8 cellular contexts compared by ENCODE assay signal in genomic region chr13:48749699-48750473, GRCh38.
DNase-seq lines count a peak whose midpoint lies in the region; ATAC-seq and TF ChIP-seq lines count a peak whose summit lies in the region.

No MANE protein-coding gene starts in this region.

- DNase-seq in AG04449 (ENCODE audit: low read depth, low spot score) (peak; percentile 82), SK-MEL-5 (ENCODE audit: low read depth, low spot score) (peak; percentile 99), left ventricle myocardium inferior (peak; percentile 80), sigmoid colon (peak; percentile 94), NCI-H345 (lab: John Stamatoyannopoulos, UW) (no peak)

- TF ChIP-seq EP300 in sigmoid colon (IDR thresholded peaks at IDR 0.05), result peak in 1 of 4 donors; percentile 40

- H3K27ac ChIP-seq in adipose tissue (ENCODE audit: low read depth, low read length), result peak overlapping the region; percentile 17
- H3K27ac ChIP-seq in left ventricle myocardium inferior (replicated peaks), result peak overlapping the region; percentile 87
- peak overlapping the region; percentile 74 to 83 (median 80) for H3K27ac ChIP-seq in sigmoid colon

- WGBS in adipose tissue, 3 donors, result 34 to 41% (median 39%) methylated on average over 15 of the region's 15 CpGs
- 35 to 45% methylated on average over 15 of the region's 15 CpGs for WGBS in sigmoid colon, 2 donors

- H3K36me3 ChIP-seq in left ventricle myocardium inferior (no peaks in the 10 kb centered on the region), sigmoid colon (no peaks in the 10 kb centered on the region)

- no peak for TF ChIP-seq POLR2A in sigmoid colon (IDR thresholded peaks at IDR 0.05)

- H3K4me1 ChIP-seq in left ventricle myocardium inferior, result peaks cover 31% of the 10 kb centered on the region
- peaks cover 0 to 30% (median 23%) of the 10 kb centered on the region in 4 donors for H3K4me1 ChIP-seq in sigmoid colon

- H3K9me3 ChIP-seq in left ventricle myocardium inferior (replicated peaks) (no peaks in the 10 kb centered on the region), sigmoid colon (no peaks in the 10 kb centered on the region)

- CTCF ChIA-PET in AG04449 (lab: Yijun Ruan, JAX), result interaction anchor here (1.0 to 5.4 kb wide), 12 partner anchors 10 to 623 kb away, joined by 3 to 65 read pairs (median 4); no protein-coding TSS in a partner anchor

- peak; percentile 95 for ATAC-seq in GM19025 (IDR thresholded peaks at IDR 0.05; ENCODE audit: low read depth, unreplicated experiment)
- peak; percentile 87 for ATAC-seq in HG03139 (IDR thresholded peaks at IDR 0.05; ENCODE audit: unreplicated experiment)

- TF ChIP-seq CTCF in AG04449 (IDR thresholded peaks at IDR 0.05; ENCODE audit: insufficient read depth, low read length, missing control alignments) (peak; percentile 60), left ventricle myocardium inferior (IDR thresholded peaks at IDR 0.05; ENCODE audit: borderline replicate concordance) (peak; percentile 66), sigmoid colon (IDR thresholded peaks at IDR 0.05) (peak; percentile 18 to 53 (median 46))

- H3K27me3 ChIP-seq in left ventricle myocardium inferior (ENCODE audit: low read depth), result no peaks in the 10 kb centered on the region
- H3K27me3 ChIP-seq in sigmoid colon, result no peaks in the 10 kb centered on the region

- in situ Hi-C loops in SK-MEL-5 (cut with HindIII; ENCODE audit: low pct_unique_long_range_greater_than_20kb, low sequenced_read_pairs), result no loop called here

- intact Hi-C loops in left ventricle myocardium inferior (cut with micrococcal nuclease) (no loop called here), sigmoid colon (cut with DNase I) (loop anchor here (1.0 to 5.0 kb wide), 2 partner anchors 19 to 218 kb away; partner anchors contain the start of gene RCBTB2)

- POLR2A ChIA-PET in AG04449 (lab: Yijun Ruan, JAX), result no interaction called here

- H3K4me3 ChIP-seq in AG04449 (ENCODE audit: low read depth, low read length) (no peak overlapping the region), left ventricle myocardium inferior (no peak overlapping the region), sigmoid colon (no peak overlapping the region)

Comparison
In these comparisons a context has a peak if more than half of its experiments do, and no peak if none do; other contexts are left out.
1. H3K27ac ChIP-seq: peak in every context shown above with its lines; median percentile 87 in left ventricle myocardium inferior; 80 in sigmoid colon; 17 in adipose tissue.